ENCODE assay signal across 9 cellular contexts in the genomic region with DNA sequence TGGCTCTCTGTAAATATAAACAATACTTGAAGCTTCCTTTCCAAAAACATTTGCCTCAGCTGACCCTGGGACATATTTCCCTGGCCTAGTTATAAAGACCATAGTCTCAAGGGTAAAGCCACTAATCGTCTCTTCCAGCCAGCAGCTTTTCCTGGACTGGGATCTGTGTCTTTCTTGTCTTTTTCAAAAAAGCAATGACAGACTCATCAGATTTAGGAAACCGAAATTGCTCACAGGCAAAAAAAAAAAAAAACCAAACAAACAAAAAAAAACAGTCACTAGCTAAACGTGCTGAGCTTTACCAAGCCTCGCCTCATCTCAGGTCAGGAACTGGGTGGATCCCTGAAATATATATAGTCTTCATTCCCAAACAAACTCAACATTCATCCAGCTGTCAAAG. TPM values are rescaled to one million over a fixed set of nuclear protein-coding genes. Genes with fewer than 3 reads are reported as not detected.
DNase-seq lines count a peak whose midpoint lies in the region; ATAC-seq, FAIRE-seq and TF ChIP-seq lines count a peak whose summit lies in the region.
"Had no signal": no experiment of that assay in that cellular context is flagged by ENCODE, and none has a peak within 500 bp of the region (broad histone marks: within the 10 kb centered on the region; RNA-seq: fewer than 3 reads in every experiment).

No MANE protein-coding gene starts in this region.

- ATAC-seq in T-helper 17 cell (no peak), pancreas (no peak)

- H3K4me3 ChIP-seq in fibroblast of mammary gland (ENCODE audit: control insufficient read depth, low read depth, low read length) = no peak overlapping the region
- H3K4me3 ChIP-seq in pancreas = no peak overlapping the region
- H3K4me3 ChIP-seq: neural progenitor cell had no signal

- TF ChIP-seq CTCF in fibroblast of mammary gland (conservative IDR thresholded peaks at IDR 0.05; ENCODE audit: control insufficient read depth, insufficient read depth, low read depth, low read length) (no peak), pancreas (IDR thresholded peaks at IDR 0.05) (no peak)

- WGBS in pancreas, 2 donors = 28 to 38% methylated on average over 4 of the region's 4 CpGs

- DNase-seq in EH (ENCODE audit: low read depth) (peak; percentile 31), T-helper 17 cell (no peak), fibroblast of mammary gland (ENCODE audit: low read depth) (peak; percentile 84), pancreas (no peak), cerebellar cortex (ENCODE audit: low spot score) (no peak), COR-L47 (lab: John Stamatoyannopoulos, UW) (no peak), activated gamma-delta T cell treated with Interleukin-2 at 50 U/mL for 16 hours (no peak), retina (no peak)

- H3K27ac ChIP-seq in pancreas = peak overlapping the region in 3 of 4 donors; percentile 35 to 74 (median 58)
- H3K27ac ChIP-seq: neural progenitor cell had no signal

- H3K36me3 Mint-ChIP-seq in T-helper 17 cell (ENCODE audit: low read depth) = peaks cover 6% of the 10 kb centered on the region

- peaks cover 0 to 35% (median 6%) of the 10 kb centered on the region in 3 donors for H3K36me3 ChIP-seq in pancreas
- H3K36me3 ChIP-seq: neural progenitor cell had no signal

- no peaks in the 10 kb centered on the region for H3K27me3 ChIP-seq in pancreas
- H3K27me3 ChIP-seq: neural progenitor cell had no signal

- H3K9me3 ChIP-seq in T-helper 17 cell (ENCODE audit: control insufficient read depth, low read length, poor library complexity, severe bottlenecking) (no peaks in the 10 kb centered on the region), pancreas (no peaks in the 10 kb centered on the region)

- intact Hi-C loops in pancreas (cut with DNase I) = no loop called here

- no peaks in the 10 kb centered on the region for H3K27me3 Mint-ChIP-seq in T-helper 17 cell

- H3K4me1 Mint-ChIP-seq in T-helper 17 cell = peaks cover 40% of the 10 kb centered on the region

- peak overlapping the region; percentile 53 for H3K4me3 Mint-ChIP-seq in T-helper 17 cell
- H3K4me3 Mint-ChIP-seq: neural progenitor cell had no signal

- peak overlapping the region; percentile 94 for H3K27ac Mint-ChIP-seq in T-helper 17 cell

- FAIRE-seq in pancreas (lab: Jason Lieb, UNC) = peak; percentile 39

- peaks cover 40 to 45% (median 43%) of the 10 kb centered on the region in 3 donors for H3K4me1 ChIP-seq in pancreas

RNA-seq across cellular contexts. Expression of a gene that starts 23.5 kb away (rescaled TPM):
- 10 to 100 TPM; 47.0 to 53.7 TPM for total RNA-seq in T-helper 17 cell
- 10 to 100 TPM; 11.9 to 15.9 (median 13.8) TPM for total RNA-seq in pancreas
- 10 to 100 TPM in 1 of 2 donors, 1 to 10 TPM in 1; 7.0 to 11.9 TPM for polyA plus RNA-seq in pancreas

RNA-seq across cellular contexts. Expression of a gene that starts 39.1 kb away (rescaled TPM):
- total RNA-seq in T-helper 17 cell (10 to 100 TPM in 1 of 2 donors, 1 to 10 TPM in 1; 7.2 to 10.9 TPM), pancreas (10 to 100 TPM in 1 of 6 donors, 1 to 10 TPM in 5; 3.9 to 16.4 (median 6.7) TPM)
- 10 to 100 TPM in 1 of 2 donors, 1 to 10 TPM in 1; 8.1 to 10.6 TPM for polyA plus RNA-seq in pancreas

Comparison
In these comparisons a context has a peak if more than half of its experiments do, and no peak if none do; other contexts are left out.
1. DNase-seq: peak in EH (single experiment) and fibroblast of mammary gland (single experiment); none in T-helper 17 cell (0 of 3), pancreas (0 of 6), cerebellar cortex (single experiment), COR-L47 (single experiment), activated gamma-delta T cell treated with Interleukin-2 at 50 U/mL for 16 hours (single experiment) and retina (single experiment).